8 cellular contexts compared by ENCODE assay signal in genomic region chr15:70099167-70099965, GRCh38. TPM values are rescaled to one million over a fixed set of nuclear protein-coding genes. Genes with fewer than 3 reads are reported as not detected.
DNase-seq lines count a peak whose midpoint lies in the region; ATAC-seq, FAIRE-seq and TF ChIP-seq lines count a peak whose summit lies in the region.

No MANE protein-coding gene starts in this region.

- intact Hi-C loops in activated T-helper 1 cell treated with anti-CD3 and anti-CD28 coated beads, Interleukin-12 subunit alpha, Interleukin-12 subunit beta, Interleukin-2, Interleukin-4 antibody, amounts not matched to agents 30 ng/mL and 10 ng/mL and 1 ng/mL, durations not matched to agents 14 hours and 24 hours and 36 hours (cut with micrococcal nuclease): loop anchor here (1.0 to 10.0 kb wide), 12 partner anchors 43 to 1305 kb away; partner anchors contain the start of gene KIF23
- intact Hi-C loops in esophagus squamous epithelium (cut with DNase I): no loop called here

- no peak for TF ChIP-seq CTCF in esophagus squamous epithelium (IDR thresholded peaks at IDR 0.05)

- H2AFZ ChIP-seq in Karpas-422 (ENCODE audit: low read length): no peak overlapping the region

- 0 out of 2 replicates have a peak, but pooled peaks cover 3% of the 10 kb centered on the region for H3K79me2 ChIP-seq in Karpas-422 (ENCODE audit: low read length)

- H3K4me1 ChIP-seq in Karpas-422 (ENCODE audit: low read length) (peaks cover 83% of the 10 kb centered on the region), esophagus squamous epithelium (peaks cover 22 to 58% (median 35%) of the 10 kb centered on the region in 3 donors)

- H3K4me3 ChIP-seq in Karpas-422 (ENCODE audit: low read length) (peak overlapping the region; percentile 69), esophagus squamous epithelium (peak overlapping the region; percentile 36 to 95 (median 88))

- DNase-seq in DMS53 treated with DMSO at 0.1 percent for 48 hours (lab: John Stamatoyannopoulos, UW; ENCODE audit: unreplicated experiment) (peak; percentile 91), Karpas-422 (peak; percentile 100), RCC 7860 (ENCODE audit: low spot score) (peak; percentile 98), esophagus squamous epithelium (lab: John Stamatoyannopoulos, UW) (peak; percentile 98), myocyte (ENCODE audit: low read depth) (peak; percentile 99)
- DNase-seq in activated T-helper 1 cell treated with anti-CD3 and anti-CD28 coated beads, Interleukin-12 subunit alpha, Interleukin-12 subunit beta, Interleukin-2, Interleukin-4 antibody, amounts not matched to agents 30 ng/mL and 10 ng/mL and 1 ng/mL, durations not matched to agents 14 hours and 24 hours and 36 hours (ENCODE audit: low spot score): peak; percentile 99
- peak; percentile 100 for DNase-seq in stimulated activated CD8-positive, alpha-beta memory T cell treated with anti-CD3 and anti-CD28 coated beads, Interleukin-7, amount 100 ng/mL, for 4 hours (ENCODE audit: low read depth in 2 of 2)

- peaks cover 10% of the 10 kb centered on the region for H3K36me3 Mint-ChIP-seq in activated T-helper 1 cell treated with anti-CD3 and anti-CD28 coated beads, Interleukin-12 subunit alpha, Interleukin-12 subunit beta, Interleukin-2, Interleukin-4 antibody, amounts not matched to agents 30 ng/mL and 10 ng/mL and 1 ng/mL, durations not matched to agents 14 hours and 24 hours and 36 hours (ENCODE audit: low read depth)

- peak; percentile 52 for ATAC-seq in GM21786 (IDR thresholded peaks at IDR 0.05; ENCODE audit: unreplicated experiment)

- no peaks in the 10 kb centered on the region for H3K9me2 ChIP-seq in Karpas-422 (replicated peaks; ENCODE audit: insufficient read depth, low read length)

- H3K27me3 ChIP-seq in Karpas-422 (ENCODE audit: low read length) (no peaks in the 10 kb centered on the region), esophagus squamous epithelium (peaks cover 0 to 8% (median 0%) of the 10 kb centered on the region in 4 donors)

- no peaks in the 10 kb centered on the region for H3K9me3 Mint-ChIP-seq in activated T-helper 1 cell treated with anti-CD3 and anti-CD28 coated beads, Interleukin-12 subunit alpha, Interleukin-12 subunit beta, Interleukin-2, Interleukin-4 antibody, amounts not matched to agents 30 ng/mL and 10 ng/mL and 1 ng/mL, durations not matched to agents 14 hours and 24 hours and 36 hours

- peak overlapping the region; percentile 100 for H3K27ac Mint-ChIP-seq in activated T-helper 1 cell treated with anti-CD3 and anti-CD28 coated beads, Interleukin-12 subunit alpha, Interleukin-12 subunit beta, Interleukin-2, Interleukin-4 antibody, amounts not matched to agents 30 ng/mL and 10 ng/mL and 1 ng/mL, durations not matched to agents 14 hours and 24 hours and 36 hours

- peaks cover 30% of the 10 kb centered on the region for H4K20me1 ChIP-seq in Karpas-422 (ENCODE audit: insufficient read depth, low read depth, low read length)

- H3K36me3 ChIP-seq in Karpas-422 (ENCODE audit: insufficient read depth, low read length) (peaks cover 9% of the 10 kb centered on the region; the same call in 1 of the 2 replicates), esophagus squamous epithelium (no peaks in the 10 kb centered on the region)

- H3K9me3 ChIP-seq in Karpas-422 (ENCODE audit: low read length): no peaks in the 10 kb centered on the region
- H3K9me3 ChIP-seq in esophagus squamous epithelium: no peaks in the 10 kb centered on the region

- peaks cover 29% of the 10 kb centered on the region for H3K27me3 Mint-ChIP-seq in activated T-helper 1 cell treated with anti-CD3 and anti-CD28 coated beads, Interleukin-12 subunit alpha, Interleukin-12 subunit beta, Interleukin-2, Interleukin-4 antibody, amounts not matched to agents 30 ng/mL and 10 ng/mL and 1 ng/mL, durations not matched to agents 14 hours and 24 hours and 36 hours (ENCODE audit: insufficient read depth)

- peaks cover 52% of the 10 kb centered on the region for H3K4me1 Mint-ChIP-seq in activated T-helper 1 cell treated with anti-CD3 and anti-CD28 coated beads, Interleukin-12 subunit alpha, Interleukin-12 subunit beta, Interleukin-2, Interleukin-4 antibody, amounts not matched to agents 30 ng/mL and 10 ng/mL and 1 ng/mL, durations not matched to agents 14 hours and 24 hours and 36 hours (ENCODE audit: low read depth)

- TF ChIP-seq POLR2A in esophagus squamous epithelium (IDR thresholded peaks at IDR 0.05): peak in 3 of 4 donors; percentile 84 to 96 (median 87)

- WGBS in esophagus squamous epithelium, 2 donors: 0 to 1% methylated on average over 11 to 25 of the region's 69 CpGs

- H3K27ac ChIP-seq in Karpas-422 (ENCODE audit: low read length) (peak overlapping the region; percentile 87), esophagus squamous epithelium (peak overlapping the region; percentile 94 to 97 (median 96))

- peak overlapping the region; percentile 95 for H3K4me2 ChIP-seq in Karpas-422 (ENCODE audit: low read depth, low read length, poor library complexity, severe bottlenecking)

- peak; percentile 85 for FAIRE-seq in RCC 7860 (lab: Jason Lieb, UNC)

- H3K4me3 Mint-ChIP-seq in activated T-helper 1 cell treated with anti-CD3 and anti-CD28 coated beads, Interleukin-12 subunit alpha, Interleukin-12 subunit beta, Interleukin-2, Interleukin-4 antibody, amounts not matched to agents 30 ng/mL and 10 ng/mL and 1 ng/mL, durations not matched to agents 14 hours and 24 hours and 36 hours: peak overlapping the region; percentile 99

- H3K9ac ChIP-seq in Karpas-422 (ENCODE audit: low read length): peak overlapping the region; percentile 86

RNA-seq across cellular contexts. Expression of gene TLE3, which starts 1.6 kb away (rescaled TPM):
- 63.6 and 99.8 TPM in 2 replicates for total RNA-seq in Karpas-422 (2014; rRNA removed; shearing (Covaris generic); ENCODE audit: low replicate concordance)
- total RNA-seq in activated T-helper 1 cell treated with anti-CD3 and anti-CD28 coated beads, Interleukin-12 subunit alpha, Interleukin-12 subunit beta, Interleukin-2, Interleukin-4 antibody, amounts not matched to agents 30 ng/mL and 10 ng/mL and 1 ng/mL, durations not matched to agents 14 hours and 24 hours and 36 hours: 123 and 126 TPM in 2 replicates
- total RNA-seq in esophagus squamous epithelium (100 to 1,000 TPM in 1 of 4 donors, 10 to 100 TPM in 3; 49.6 to 133 (median 64.4) TPM), myocyte (16.7 and 28.9 TPM in 2 replicates)
- 13.5 TPM for polyA plus RNA-seq in myocyte (2012)

Comparison
In these comparisons a context has a peak if more than half of its experiments do, and no peak if none do; other contexts are left out.
1. Peak in every context shown above with its lines: DNase-seq, ATAC-seq, H3K4me3 ChIP-seq and H3K27ac ChIP-seq.